Comparison of ENCODE assay signal across 28 cellular contexts in genomic region chr3:71186816-71187215, GRCh38.
A peak's percentile ranks its signal among the peaks of the same experiment; 100 is the strongest.
DNase-seq lines count a peak whose midpoint lies in the region; ATAC-seq and TF ChIP-seq lines count a peak whose summit lies in the region.
"Had no signal": no experiment of that assay in that cellular context is flagged by ENCODE, and none has a peak within 500 bp of the region (broad histone marks: within the 10 kb centered on the region; RNA-seq: fewer than 3 reads in every experiment).

No MANE protein-coding gene starts in this region.

- H3K27me3 ChIP-seq in mammary epithelial cell (ENCODE audit: insufficient read depth, low read length) (no peaks in the 10 kb centered on the region), neutrophil (no peaks in the 10 kb centered on the region)
- H3K27me3 ChIP-seq: SJSA1, thyroid gland had no signal

- H3K27me3 Mint-ChIP-seq in activated CD8-positive, alpha-beta T cell treated with anti-CD3 and anti-CD28 coated beads for 36 hours = no peaks in the 10 kb centered on the region
- H3K27me3 Mint-ChIP-seq in activated CD8-positive, alpha-beta T cell treated with anti-CD3 and anti-CD28 coated beads, Interleukin-2, amount 10 ng/mL, durations not matched to agents 7 days and 5 days (ENCODE audit: low read depth) = no peaks in the 10 kb centered on the region
- H3K27me3 Mint-ChIP-seq: CD8-positive, alpha-beta memory T cell; dendritic cell treated with granulocyte-macrophage colony-stimulating factor and Interleukin-4, amounts not matched to agents 40 ng/mL and 50 ng/mL, for 4 days; IgD-negative memory B cell; memory B cell had no signal

- H3K4me1 ChIP-seq in HEK293 (ENCODE audit: control insufficient read depth, insufficient read depth, low read length) (no peaks in the 10 kb centered on the region), mammary epithelial cell (ENCODE audit: insufficient read depth, low read length) (no peaks in the 10 kb centered on the region), neutrophil (ENCODE audit: control insufficient read depth in 1 of 2, insufficient read depth in 1 of 2, low read depth in 1 of 2, low read length in 1 of 2) (peaks cover 5 to 15% of the 10 kb centered on the region in 2 experiments)
- H3K4me1 ChIP-seq: psoas muscle, SJSA1 had no signal

- H3K36me3 ChIP-seq in HEK293 (ENCODE audit: control insufficient read depth in 2 of 2, insufficient read depth in 1 of 2, low read length in 2 of 2) = no peaks in the 10 kb centered on the region
- no peaks in the 10 kb centered on the region for H3K36me3 ChIP-seq in mammary epithelial cell (ENCODE audit: insufficient read depth, low read length)
- no peaks in the 10 kb centered on the region for H3K36me3 ChIP-seq in neutrophil
- H3K36me3 ChIP-seq: SJSA1, thyroid gland had no signal

- peaks cover 60% of the 10 kb centered on the region for H3K36me3 Mint-ChIP-seq in activated CD8-positive, alpha-beta T cell treated with anti-CD3 and anti-CD28 coated beads for 36 hours (ENCODE audit: low read depth)
- peaks cover 25% of the 10 kb centered on the region for H3K36me3 Mint-ChIP-seq in activated CD8-positive, alpha-beta T cell treated with anti-CD3 and anti-CD28 coated beads, Interleukin-2, amount 10 ng/mL, durations not matched to agents 7 days and 5 days (ENCODE audit: low read depth)
- H3K36me3 Mint-ChIP-seq: WTC11 had no signal

- no peak overlapping the region for H3K4me3 ChIP-seq in HEK293 (ENCODE audit: low read depth, low read length)
- no peak overlapping the region for H3K4me3 ChIP-seq in mammary epithelial cell (replicated peaks in 1 of 3; ENCODE audit: insufficient read depth in 1 of 3, low read depth in 2 of 3, low read length in 3 of 3)
- no peak overlapping the region for H3K4me3 ChIP-seq in neutrophil (ENCODE audit: low read depth in 1 of 2, low read length in 1 of 2)
- H3K4me3 ChIP-seq: psoas muscle, SJSA1, thyroid gland had no signal

- no peak for DNase-seq in activated CD8-positive, alpha-beta T cell treated with anti-CD3 and anti-CD28 coated beads for 36 hours
- DNase-seq in activated CD8-positive, alpha-beta T cell treated with anti-CD3 and anti-CD28 coated beads, Interleukin-2, amount 10 ng/mL, durations not matched to agents 7 days and 5 days = no peak
- DNase-seq in mammary epithelial cell = peak; percentile 8
- DNase-seq in stimulated activated CD4-positive, alpha-beta T cell treated with anti-CD3 and anti-CD28 coated beads, Interleukin-1b, Interleukin-23, amount 100 ng/mL, for 48 hours = no peak
- DNase-seq in activated CD8-positive, alpha-beta memory T cell treated with anti-CD3 and anti-CD28 coated beads, Interleukin-2, amount 50 U/mL, for 48 hours = no peak
- DNase-seq: activated CD4-positive, alpha-beta T cell treated with anti-CD3 and anti-CD28 coated beads, Interleukin-2, amount 50 U/mL, for 4 hours; activated CD8-positive, alpha-beta memory T cell treated with anti-CD3 and anti-CD28 coated beads, Interleukin-2, amount 50 U/mL, for 4 hours; AML-193; amniotic stem cell; endodermal cell; GOT3; NCI-H1105; NCI-H2081; NCI-H2227 treated with DMSO at 0.1 percent for 48 hours; NCI-H774; psoas muscle; stimulated activated CD4-positive, alpha-beta T cell treated with anti-CD3 and anti-CD28 coated beads, Interleukin-15, amount 100 ng/mL, for 24 hours; stimulated activated naive CD4-positive, alpha-beta T cell treated with Interleukin-2 at 50 U/mL for 16 hours; thyroid gland had no signal

- H3K9me3 Mint-ChIP-seq in activated CD8-positive, alpha-beta T cell treated with anti-CD3 and anti-CD28 coated beads for 36 hours = no peaks in the 10 kb centered on the region
- no peaks in the 10 kb centered on the region for H3K9me3 Mint-ChIP-seq in activated CD8-positive, alpha-beta T cell treated with anti-CD3 and anti-CD28 coated beads, Interleukin-2, amount 10 ng/mL, durations not matched to agents 7 days and 5 days (ENCODE audit: insufficient read depth)
- H3K9me3 Mint-ChIP-seq: CD8-positive, alpha-beta memory T cell; dendritic cell treated with granulocyte-macrophage colony-stimulating factor and Interleukin-4, amounts not matched to agents 40 ng/mL and 50 ng/mL, for 4 days; endodermal cell; IgD-negative memory B cell; memory B cell; WTC11 had no signal

- intact Hi-C loops in activated CD8-positive, alpha-beta T cell treated with anti-CD3 and anti-CD28 coated beads for 36 hours (cut with micrococcal nuclease) = no loop called here
- intact Hi-C loops in mammary epithelial cell (cut with micrococcal nuclease) = no loop called here

- H4K20me1 ChIP-seq in mammary epithelial cell (ENCODE audit: insufficient read depth, low read length) = no peaks in the 10 kb centered on the region

- dilution Hi-C loops in mammary epithelial cell (cut with HindIII; ENCODE audit: low sequenced_read_pairs) = no loop called here

- no peak for TF ChIP-seq CTCF in activated CD8-positive, alpha-beta T cell treated with anti-CD3 and anti-CD28 coated beads for 36 hours (IDR thresholded peaks at IDR 0.05)
- TF ChIP-seq CTCF in HEK293 (tag by site-specific recombination; IDR thresholded peaks at IDR 0.05) = no peak
- TF ChIP-seq CTCF in mammary epithelial cell (conservative IDR thresholded peaks at IDR 0.05 in 1 of 2, IDR thresholded peaks at IDR 0.05 in 1 of 2; ENCODE audit: extremely low read depth in 1 of 2, insufficient read depth in 1 of 2, low read depth in 1 of 2, low read length in 2 of 2) = no peak
- TF ChIP-seq CTCF in neutrophil (IDR thresholded peaks at IDR 0.05) = no peak

- no peak overlapping the region for H2AFZ ChIP-seq in mammary epithelial cell (ENCODE audit: low read depth, low read length)

- POLR2A ChIA-PET in activated CD8-positive, alpha-beta T cell treated with anti-CD3 and anti-CD28 coated beads for 36 hours (lab: Charles Lee) = interaction anchor here (0.9 to 1.3 kb wide), 2 partner anchors 29 to 51 kb away, joined by 3 read pairs; no protein-coding TSS in a partner anchor
- POLR2A ChIA-PET in activated CD8-positive, alpha-beta T cell treated with anti-CD3 and anti-CD28 coated beads, Interleukin-2, amount 10 ng/mL, durations not matched to agents 7 days and 5 days (lab: Charles Lee) = no interaction called here
- POLR2A ChIA-PET in HEK293 (lab: Yijun Ruan, JAX) = no interaction called here

- no peak overlapping the region for H3K4me2 ChIP-seq in mammary epithelial cell (ENCODE audit: insufficient read depth, low read depth, low read length)

- no peak overlapping the region for H3K9ac ChIP-seq in mammary epithelial cell (ENCODE audit: insufficient read depth, low read length)

- peak overlapping the region; percentile 67 for H3K27ac Mint-ChIP-seq in activated CD8-positive, alpha-beta T cell treated with anti-CD3 and anti-CD28 coated beads for 36 hours
- no peak overlapping the region for H3K27ac Mint-ChIP-seq in activated CD8-positive, alpha-beta T cell treated with anti-CD3 and anti-CD28 coated beads, Interleukin-2, amount 10 ng/mL, durations not matched to agents 7 days and 5 days
- H3K27ac Mint-ChIP-seq: dendritic cell treated with granulocyte-macrophage colony-stimulating factor and Interleukin-4, amounts not matched to agents 40 ng/mL and 50 ng/mL, for 4 days; endodermal cell; IgD-negative memory B cell; WTC11 had no signal

- H3K27ac ChIP-seq in HEK293 (ENCODE audit: extremely low read depth, low read depth, low read length) = no peak overlapping the region
- no peak overlapping the region for H3K27ac ChIP-seq in mammary epithelial cell (ENCODE audit: insufficient read depth, low read depth, low read length)
- H3K27ac ChIP-seq in neutrophil = peak overlapping the region; percentile 41
- H3K27ac ChIP-seq: psoas muscle, SJSA1, thyroid gland had no signal

- peaks cover 63% of the 10 kb centered on the region for H3K4me1 Mint-ChIP-seq in activated CD8-positive, alpha-beta T cell treated with anti-CD3 and anti-CD28 coated beads for 36 hours (ENCODE audit: low read depth)
- peaks cover 29% of the 10 kb centered on the region for H3K4me1 Mint-ChIP-seq in activated CD8-positive, alpha-beta T cell treated with anti-CD3 and anti-CD28 coated beads, Interleukin-2, amount 10 ng/mL, durations not matched to agents 7 days and 5 days (ENCODE audit: low read depth)

- no TSS peak for BruUV-seq in mammary epithelial cell (replicated peaks; lab: Mats Ljungman, UMichigan)

- CTCF ChIA-PET in activated CD8-positive, alpha-beta T cell treated with anti-CD3 and anti-CD28 coated beads for 36 hours (lab: Charles Lee) = no interaction called here
- CTCF ChIA-PET in activated CD8-positive, alpha-beta T cell treated with anti-CD3 and anti-CD28 coated beads, Interleukin-2, amount 10 ng/mL, durations not matched to agents 7 days and 5 days (lab: Charles Lee) = no interaction called here
- CTCF ChIA-PET in HEK293 (lab: Yijun Ruan, JAX) (interaction anchor here (0.6 kb wide), 1 partner anchor 212 kb away, joined by 3 read pairs; no protein-coding TSS in a partner anchor), mammary epithelial cell (lab: Charles Lee; ENCODE audit: low non-redundant PET) (no interaction called here)

- no peak overlapping the region for H3K4me3 Mint-ChIP-seq in activated CD8-positive, alpha-beta T cell treated with anti-CD3 and anti-CD28 coated beads for 36 hours
- no peak overlapping the region for H3K4me3 Mint-ChIP-seq in activated CD8-positive, alpha-beta T cell treated with anti-CD3 and anti-CD28 coated beads, Interleukin-2, amount 10 ng/mL, durations not matched to agents 7 days and 5 days
- H3K4me3 Mint-ChIP-seq: dendritic cell treated with granulocyte-macrophage colony-stimulating factor and Interleukin-4, amounts not matched to agents 40 ng/mL and 50 ng/mL, for 4 days; endodermal cell; IgD-negative memory B cell; memory B cell; WTC11 had no signal

- WGBS in mammary epithelial cell (ENCODE audit: low coverage, missing lambda C conversion rate) = 61% methylated on average over 2 of the region's 2 CpGs

- no peak for ATAC-seq in activated CD8-positive, alpha-beta T cell treated with anti-CD3 and anti-CD28 coated beads for 36 hours
- ATAC-seq in activated CD8-positive, alpha-beta T cell treated with anti-CD3 and anti-CD28 coated beads, Interleukin-2, amount 10 ng/mL, durations not matched to agents 7 days and 5 days = no peak
- ATAC-seq in GM19035 (IDR thresholded peaks at IDR 0.05; ENCODE audit: unreplicated experiment) = no peak
- ATAC-seq: psoas muscle, WTC11 had no signal

- H3K79me2 ChIP-seq in mammary epithelial cell (ENCODE audit: insufficient read depth, low read length) = no peaks in the 10 kb centered on the region

- no peaks in the 10 kb centered on the region for H3K9me3 ChIP-seq in HEK293 (ENCODE audit: control insufficient read depth, insufficient read depth, low read depth, low read length)
- H3K9me3 ChIP-seq in mammary epithelial cell (replicated peaks; ENCODE audit: insufficient read depth, low read length) = no peaks in the 10 kb centered on the region
- no peaks in the 10 kb centered on the region for H3K9me3 ChIP-seq in neutrophil
- H3K9me3 ChIP-seq: psoas muscle, SJSA1, thyroid gland had no signal

- in situ Hi-C loops in mammary epithelial cell (cut with MboI; ENCODE audit: low sequenced_read_pairs in 2 of 2) = no loop called here
